In the genomic region with DNA sequence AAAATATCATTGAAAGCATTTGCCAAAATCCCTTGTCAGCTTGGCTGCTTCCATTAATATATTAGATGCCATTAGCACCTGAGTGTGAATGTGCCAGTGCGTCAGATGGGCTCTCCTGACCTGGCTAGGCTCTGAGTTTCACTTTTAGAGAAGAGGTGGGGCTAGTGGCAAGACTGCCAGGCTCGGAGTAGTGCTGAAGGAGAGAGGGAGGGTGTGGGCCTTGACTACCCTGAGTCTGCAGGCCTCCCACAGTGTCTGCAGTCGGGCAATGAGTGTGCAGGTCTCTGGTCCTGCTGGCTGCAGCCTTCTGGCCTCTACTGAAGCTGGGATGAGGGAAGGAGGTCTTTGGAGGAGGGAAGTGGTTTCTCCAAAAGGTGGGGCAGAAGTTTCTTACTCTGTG, we compare ENCODE assay signal across 15 cellular contexts. TPM values are rescaled to one million over a fixed set of nuclear protein-coding genes. Genes with fewer than 3 reads are reported as not detected.
DNase-seq lines count a peak whose midpoint lies in the region; ATAC-seq and TF ChIP-seq lines count a peak whose summit lies in the region.
"Had no signal": no experiment of that assay in that cellular context is flagged by ENCODE, and none has a peak within 500 bp of the region (broad histone marks: within the 10 kb centered on the region; RNA-seq: fewer than 3 reads in every experiment).

No MANE protein-coding gene starts in this region.

- H3K4me2 ChIP-seq in GM23338: no peak overlapping the region

- no peaks in the 10 kb centered on the region for H3K27me3 Mint-ChIP-seq in GM23338 (ENCODE audit: insufficient read depth, low read depth, poor library complexity)
- H3K27me3 Mint-ChIP-seq: central memory CD8-positive, alpha-beta T cell; stimulated activated naive CD8-positive, alpha-beta T cell treated with anti-CD3 and anti-CD28 coated beads, Interleukin-15, amount 100 ng/mL, for 72 hours had no signal

- H3F3A ChIP-seq in GM23338 (replicated peaks; ENCODE audit: low read depth): no peaks in the 10 kb centered on the region

- no peak overlapping the region for H3K4me3 ChIP-seq in GM23338

- peak overlapping the region; percentile 56; the same call in 1 of the 2 replicates for H3K27ac Mint-ChIP-seq in GM23338

- DNase-seq in GM23338 (ENCODE audit: low spot score): no peak
- DNase-seq in OCI-M1 (lab: John Stamatoyannopoulos, UW): peak; percentile 17
- peak; percentile 52 for DNase-seq in iPS-NIHi7 (ENCODE audit: extremely low spot score)
- peak; percentile 34 for DNase-seq in renal cortical epithelial cell (ENCODE audit: low read depth)
- no peak for DNase-seq in activated effector memory CD4-positive, alpha-beta T cell treated with Interleukin-2 at 50 U/mL for 16 hours
- no peak for DNase-seq in NCI-H2227 treated with DMSO at 0.1 percent for 48 hours (lab: John Stamatoyannopoulos, UW)
- DNase-seq: C1 segment of cervical spinal cord; NCI-H1436; NCI-H524 treated with DMSO at 0.1 percent for 48 hours; RPMI8226; stimulated activated naive CD8-positive, alpha-beta T cell treated with anti-CD3 and anti-CD28 coated beads, Interleukin-15, amount 100 ng/mL, for 72 hours; T-helper 1 cell had no signal

- no peaks in the 10 kb centered on the region for H3K27me3 ChIP-seq in GM23338 (ENCODE audit: insufficient read depth)

- H3K4me1 Mint-ChIP-seq in GM23338: peaks cover 3% of the 10 kb centered on the region; the same call in 1 of the 3 replicates
- H3K4me1 Mint-ChIP-seq: stimulated activated naive CD8-positive, alpha-beta T cell treated with anti-CD3 and anti-CD28 coated beads, Interleukin-15, amount 100 ng/mL, for 72 hours had no signal

- H3K9me2 ChIP-seq in GM23338 (ENCODE audit: insufficient read depth): no peaks in the 10 kb centered on the region

- H3K27ac ChIP-seq in GM23338 (ENCODE audit: low read depth): no peak overlapping the region

- no peaks in the 10 kb centered on the region for H3K79me2 ChIP-seq in GM23338 (replicated peaks; ENCODE audit: insufficient read depth)

- no peak overlapping the region for H3K4me3 Mint-ChIP-seq in GM23338
- H3K4me3 Mint-ChIP-seq: central memory CD8-positive, alpha-beta T cell; stimulated activated naive CD8-positive, alpha-beta T cell treated with anti-CD3 and anti-CD28 coated beads, Interleukin-15, amount 100 ng/mL, for 72 hours had no signal

- no peaks in the 10 kb centered on the region; the same call in 1 of the 2 replicates for H4K20me1 ChIP-seq in GM23338 (replicated peaks; ENCODE audit: insufficient read depth)

- no peaks in the 10 kb centered on the region for H3K36me3 ChIP-seq in GM23338 (ENCODE audit: insufficient read depth)

- peaks cover 11% of the 10 kb centered on the region for H3K36me3 Mint-ChIP-seq in GM23338 (ENCODE audit: low read depth)

- peak; percentile 83 for ATAC-seq in GM23338
- ATAC-seq in GM18870 (IDR thresholded peaks at IDR 0.05; ENCODE audit: unreplicated experiment): no peak
- ATAC-seq: HCT116; stimulated activated naive CD8-positive, alpha-beta T cell treated with anti-CD3 and anti-CD28 coated beads, Interleukin-15, amount 100 ng/mL, for 72 hours had no signal

- 0 out of 2 replicates have a peak, but pooled peaks cover 4% of the 10 kb centered on the region for H3K4me1 ChIP-seq in GM23338 (ENCODE audit: insufficient read depth)

- no peak overlapping the region for H2AFZ ChIP-seq in GM23338

- no peaks in the 10 kb centered on the region for H3K9me3 Mint-ChIP-seq in GM23338
- H3K9me3 Mint-ChIP-seq: central memory CD8-positive, alpha-beta T cell; stimulated activated naive CD8-positive, alpha-beta T cell treated with anti-CD3 and anti-CD28 coated beads, Interleukin-15, amount 100 ng/mL, for 72 hours had no signal

- TF ChIP-seq CTCF in GM23338 (conservative IDR thresholded peaks at IDR 0.05; ENCODE audit: low read depth in 2 of 2): no peak

TF ChIP-seq in GM23338, 12 proteins besides CTCF, POLR2A, EP300 and RAD21:
- TF ChIP-seq ZNF331 (CRISPR knock-in tag; IDR thresholded peaks at IDR 0.05; ENCODE audit: low read depth) (no peak), POLR2AphosphoS5 (IDR thresholded peaks at IDR 0.05; ENCODE audit: low read depth) (no peak), STAT1 (IDR thresholded peaks at IDR 0.05; ENCODE audit: unreplicated experiment) (no peak)
- TF ChIP-seq, protein P1, sequence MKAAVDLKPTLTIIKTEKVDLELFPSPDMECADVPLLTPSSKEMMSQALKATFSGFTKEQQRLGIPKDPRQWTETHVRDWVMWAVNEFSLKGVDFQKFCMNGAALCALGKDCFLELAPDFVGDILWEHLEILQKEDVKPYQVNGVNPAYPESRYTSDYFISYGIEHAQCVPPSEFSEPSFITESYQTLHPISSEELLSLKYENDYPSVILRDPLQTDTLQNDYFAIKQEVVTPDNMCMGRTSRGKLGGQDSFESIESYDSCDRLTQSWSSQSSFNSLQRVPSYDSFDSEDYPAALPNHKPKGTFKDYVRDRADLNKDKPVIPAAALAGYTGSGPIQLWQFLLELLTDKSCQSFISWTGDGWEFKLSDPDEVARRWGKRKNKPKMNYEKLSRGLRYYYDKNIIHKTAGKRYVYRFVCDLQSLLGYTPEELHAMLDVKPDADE (IDR thresholded peaks at IDR 0.05): no peak

RNA-seq across cellular contexts. Expression of a gene that starts 34.6 kb away (rescaled TPM):
- not detected in 2 replicates for total RNA-seq in GM23338 (2014; rRNA removed; shearing (Covaris generic))
- not detected in 2 replicates for polyA plus RNA-seq in GM23338 (2016; fragmentation: Nextera tagmentation; extraction: Ambion mirVana)
- total RNA-seq in renal cortical epithelial cell: not detected in 2 replicates

RNA-seq across cellular contexts. Expression of a gene that starts 38.8 kb away (rescaled TPM):
- 33.2 and 47.5 TPM in 2 replicates for total RNA-seq in GM23338 (2014; rRNA removed; shearing (Covaris generic))
- 11.3 and 11.8 TPM in 2 replicates for polyA plus RNA-seq in GM23338 (2016; fragmentation: Nextera tagmentation; extraction: Ambion mirVana)
- 3.8 and 25.3 TPM in 2 replicates for total RNA-seq in renal cortical epithelial cell

Comparison
In these comparisons a context has a peak if more than half of its experiments do, and no peak if none do; other contexts are left out.
1. DNase-seq: peak in OCI-M1 (single experiment), iPS-NIHi7 (single experiment) and renal cortical epithelial cell (single experiment); none in GM23338 (single experiment), activated effector memory CD4-positive, alpha-beta T cell treated with Interleukin-2 at 50 U/mL for 16 hours (single experiment) and NCI-H2227 treated with DMSO at 0.1 percent for 48 hours (single experiment).